22 cellular contexts compared by ENCODE assay signal in the genomic region with DNA sequence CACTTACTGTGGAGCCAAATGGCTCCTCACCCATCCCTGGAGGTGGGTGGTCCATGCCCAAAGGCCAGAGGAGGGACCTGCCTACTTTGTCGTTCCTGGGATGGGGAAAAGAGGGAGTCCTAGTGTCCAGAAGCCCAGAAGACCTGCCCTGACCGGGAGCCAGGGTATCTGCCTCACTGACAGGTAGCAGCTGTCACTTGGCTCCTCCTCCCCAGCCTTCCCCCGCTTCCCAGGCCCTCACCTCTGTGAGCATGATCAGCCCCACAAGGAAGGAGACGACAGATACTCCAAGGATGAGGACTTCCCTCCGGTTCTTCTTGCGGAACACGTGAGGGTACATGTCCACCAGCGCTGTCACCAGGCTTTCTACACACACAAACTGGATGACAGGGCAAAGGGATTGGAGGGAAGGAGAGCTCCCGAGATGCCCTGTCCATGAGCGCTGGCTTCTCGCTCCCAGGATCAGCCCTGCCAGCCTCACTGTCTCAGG. TPM values are rescaled to one million over a fixed set of nuclear protein-coding genes. Genes with fewer than 3 reads are reported as not detected.
DNase-seq lines count a peak whose midpoint lies in the region; FAIRE-seq and TF ChIP-seq lines count a peak whose summit lies in the region.
"Had no signal": no experiment of that assay in that cellular context is flagged by ENCODE, and none has a peak within 500 bp of the region (broad histone marks: within the 10 kb centered on the region; RNA-seq: fewer than 3 reads in every experiment).

No MANE protein-coding gene starts in this region.

- no peak overlapping the region for H2BK5ac ChIP-seq in H1 (ENCODE audit: low read depth, low read length)

- H3K4me1 ChIP-seq in H1 (replicated peaks in 1 of 4; ENCODE audit: control insufficient read depth in 3 of 4, insufficient read depth in 4 of 4, low read length in 3 of 4) (peaks cover 0 to 11% (median 9%) of the 10 kb centered on the region in 4 experiments; a peak in 6 of 7 replicates), PC-9 (replicated peaks; ENCODE audit: insufficient read depth) (no peaks in the 10 kb centered on the region), spleen (peaks cover 0 to 7% (median 0%) of the 10 kb centered on the region in 6 donors)

- no peak overlapping the region for H2AK5ac ChIP-seq in H1 (ENCODE audit: low read depth, low read length)

- H3K18ac ChIP-seq in H1 (ENCODE audit: extremely low read depth, low read length): no peak overlapping the region

- no peak overlapping the region for H2BK120ac ChIP-seq in H1 (replicated peaks; ENCODE audit: low read depth, low read length)

- no peak for TF ChIP-seq CTCF in bronchial epithelial cell (IDR thresholded peaks at IDR 0.05; ENCODE audit: insufficient read depth, low read length, severe bottlenecking)
- TF ChIP-seq CTCF in H1 (IDR thresholded peaks at IDR 0.05; ENCODE audit: control extremely low read depth in 1 of 3, insufficient read depth in 1 of 3, low read depth in 1 of 3, low read length in 3 of 3): no peak
- TF ChIP-seq CTCF in PC-9 (conservative IDR thresholded peaks at IDR 0.05): no peak
- no peak for TF ChIP-seq CTCF in spleen (IDR thresholded peaks at IDR 0.05 in 8 of 11, conservative IDR thresholded peaks at IDR 0.05 in 3 of 11)

- no peak overlapping the region for H3K27ac ChIP-seq in H1 (ENCODE audit: low read depth, low read length)
- H3K27ac ChIP-seq in PC-9: no peak overlapping the region
- H3K27ac ChIP-seq in spleen: no peak overlapping the region
- H3K27ac ChIP-seq: GM23248 had no signal

- 0 out of 2 replicates have a peak, but pooled peaks cover 2% of the 10 kb centered on the region for H3K23me2 ChIP-seq in H1 (ENCODE audit: low read depth, low read length)

- no peak for TF ChIP-seq EP300 in H1 (IDR thresholded peaks at IDR 0.05; ENCODE audit: borderline replicate concordance in 1 of 2, low read depth in 2 of 2, low read length in 2 of 2)

- 0 out of 2 replicates have a peak overlapping the region, but pooled peaks have one; percentile 34 for H2BK15ac ChIP-seq in H1 (ENCODE audit: low read length)

- no peaks in the 10 kb centered on the region for H3K79me1 ChIP-seq in H1 (ENCODE audit: low read depth, low read length)

- no peak overlapping the region for H3K4me2 ChIP-seq in H1 (ENCODE audit: insufficient read depth in 1 of 2, low read depth in 2 of 2, low read length in 2 of 2)
- H3K4me2 ChIP-seq in PC-9: no peak overlapping the region

- H3K79me2 ChIP-seq in H1 (ENCODE audit: control insufficient read depth in 1 of 2, insufficient read depth in 2 of 2, low read length in 2 of 2): no peaks in the 10 kb centered on the region
- no peaks in the 10 kb centered on the region for H3K79me2 ChIP-seq in PC-9 (ENCODE audit: low read depth)

- FAIRE-seq in bronchial epithelial cell (lab: Jason Lieb, UNC) (peak; percentile 79), H1 (lab: Jason Lieb, UNC) (no peak)
- FAIRE-seq: GM12891, GM18507 had no signal

- H4K5ac ChIP-seq in H1 (ENCODE audit: insufficient read length, low read depth, low read length): no peak overlapping the region

- H3K4me3 ChIP-seq in bronchial epithelial cell (ENCODE audit: low read depth, low read length) (no peak overlapping the region), H1 (ENCODE audit: extremely low read depth in 1 of 4, insufficient read depth in 2 of 4, low read depth in 3 of 4, low read length in 4 of 4) (no peak overlapping the region), PC-9 (no peak overlapping the region), spleen (no peak overlapping the region)
- H3K4me3 ChIP-seq: GM23248 had no signal

- TF ChIP-seq RAD21 in H1 (IDR thresholded peaks at IDR 0.05 in 1 of 2, conservative IDR thresholded peaks at IDR 0.05 in 1 of 2; ENCODE audit: low read depth in 2 of 2, low read length in 2 of 2): no peak

- no peak for DNase-seq in bronchial epithelial cell (ENCODE audit: low read depth)
- DNase-seq in H1 (ENCODE audit: low read depth in 1 of 2, low spot score in 2 of 2): no peak
- DNase-seq in left kidney (ENCODE audit: low read depth, low spot score): peak; percentile 55
- no peak for DNase-seq in PC-9
- no peak for DNase-seq in A172 (ENCODE audit: low spot score)
- no peak for DNase-seq in spleen
- DNase-seq: 8988T; C1 segment of cervical spinal cord; Calu3; CD4-positive, alpha-beta memory T cell; COR-L47; DMS53; DMS79 treated with DMSO at 0.1 percent for 48 hours; GF-D8; GM23248 had no signal

- no peak overlapping the region for H2AFZ ChIP-seq in H1 (ENCODE audit: low read length)
- no peak overlapping the region for H2AFZ ChIP-seq in PC-9
- H2AFZ ChIP-seq: GM23248 had no signal

- H4K91ac ChIP-seq in H1 (replicated peaks; ENCODE audit: insufficient read length, low read length): no peak overlapping the region

- no peak overlapping the region for H2BK12ac ChIP-seq in H1 (ENCODE audit: low read depth, low read length)

- H3F3A ChIP-seq in PC-9 (ENCODE audit: insufficient read depth, low read depth): no peaks in the 10 kb centered on the region

- no peaks in the 10 kb centered on the region for H3K9me2 ChIP-seq in PC-9 (ENCODE audit: insufficient read depth)

- intact Hi-C loops in PC-9 (cut with micrococcal nuclease; ENCODE audit: unreplicated experiment): no loop called here
- intact Hi-C loops in spleen (cut with DNase I; ENCODE audit: low total_unique reads): no loop called here

- H3K56ac ChIP-seq in H1 (replicated peaks; ENCODE audit: insufficient read length, low read depth, low read length): no peak overlapping the region

- POLR2A ChIA-PET in H1 (lab: Charles Lee; ENCODE audit: partially characterized antibody): no interaction called here
- POLR2A ChIA-PET in PC-9 (lab: Charles Lee; ENCODE audit: unreplicated experiment): no interaction called here

- H3K9me3 ChIP-seq in H1 (ENCODE audit: insufficient read depth in 2 of 2, low read depth in 1 of 2, low read length in 1 of 2): no peaks in the 10 kb centered on the region
- H3K9me3 ChIP-seq in PC-9 (ENCODE audit: insufficient read depth, low read depth): no peaks in the 10 kb centered on the region
- H3K9me3 ChIP-seq in spleen: no peaks in the 10 kb centered on the region

- H2BK20ac ChIP-seq in H1 (ENCODE audit: low read length): no peak overlapping the region

- 88% methylated on average over 11 of the region's 11 CpGs; no CpG with 5 or more reads in 1 of the 2 experiments for WGBS in H1 (ENCODE audit: extremely low coverage in 1 of 2, insufficient coverage in 1 of 2, insufficient read length in 1 of 2, insufficient replicate concordance in 2 of 2, low coverage in 1 of 2, low lambda C conversion rate in 2 of 2, missing lambda C conversion rate in 1 of 2), 2 experiments
- 75 to 89% (median 80%) methylated on average over 8 to 11 of the region's 11 CpGs for WGBS in spleen, 5 donors

- H3K36me3 ChIP-seq in bronchial epithelial cell (ENCODE audit: control insufficient read depth, insufficient read depth, low read length) (no peaks in the 10 kb centered on the region), H1 (ENCODE audit: control insufficient read depth in 2 of 4, insufficient read depth in 4 of 4, low read length in 3 of 4) (no peaks in the 10 kb centered on the region), PC-9 (ENCODE audit: low read depth) (no peaks in the 10 kb centered on the region), spleen (no peaks in the 10 kb centered on the region)

- H3K23ac ChIP-seq in H1 (ENCODE audit: insufficient read length): no peak overlapping the region

- no peak overlapping the region for H3K14ac ChIP-seq in H1 (ENCODE audit: insufficient read length)

- H4K8ac ChIP-seq in H1 (ENCODE audit: extremely low read depth, insufficient read depth, low read length): peak overlapping the region; percentile 28; the same call in 1 of the 2 replicates

- H3K9ac ChIP-seq in H1 (replicated peaks in 1 of 4; ENCODE audit: extremely low read depth in 1 of 4, low read depth in 3 of 4, low read length in 3 of 4): no peak overlapping the region
- H3K9ac ChIP-seq: GM23248 had no signal

- BruUV-seq in PC-9 (replicated peaks; lab: Mats Ljungman, UMichigan): no TSS peak

- H3K27me3 ChIP-seq in bronchial epithelial cell (ENCODE audit: control insufficient read depth, insufficient read depth, low read length) (no peaks in the 10 kb centered on the region), H1 (replicated peaks in 1 of 4; ENCODE audit: control insufficient read depth in 3 of 4, extremely low read depth in 1 of 4, insufficient read depth in 3 of 4, low read length in 3 of 4) (peaks cover 0 to 2% (median 0%) of the 10 kb centered on the region in 4 experiments; a peak in 1 of 7 replicates), PC-9 (ENCODE audit: insufficient read depth, low read depth) (peaks cover 96% of the 10 kb centered on the region), spleen (replicated peaks in 1 of 7) (peaks cover 0 to 30% (median 0%) of the 10 kb centered on the region in 7 donors)

- no peak for TF ChIP-seq POLR2A in H1 (IDR thresholded peaks at IDR 0.05; ENCODE audit: control extremely low read depth in 1 of 2, low read depth in 2 of 2, low read length in 2 of 2)
- TF ChIP-seq POLR2A in spleen (IDR thresholded peaks at IDR 0.05): no peak

- H3K4ac ChIP-seq in H1 (replicated peaks; ENCODE audit: insufficient read length, low read depth, low read length): no peak overlapping the region

- H4K20me1 ChIP-seq in H1 (replicated peaks in 1 of 2; ENCODE audit: control insufficient read depth in 1 of 2, insufficient read depth in 2 of 2, low read length in 2 of 2) (no peaks in the 10 kb centered on the region), PC-9 (ENCODE audit: insufficient read depth) (no peaks in the 10 kb centered on the region)

- CTCF ChIA-PET in H1 (lab: Charles Lee; ENCODE audit: partially characterized antibody) (interaction anchor here (0.6 to 6.6 kb wide), 13 partner anchors 10 to 581 kb away, joined by 3 to 55 read pairs (median 4); no protein-coding TSS in a partner anchor), PC-9 (lab: Charles Lee) (no interaction called here)

RNA-seq across cellular contexts. Expression of a gene that starts 9.8 kb away (rescaled TPM):
- 0.26 TPM in 1 of 2 replicates, not detected in the other for total RNA-seq in bronchial epithelial cell
- 0.65 and 1.1 TPM in 2 replicates for total RNA-seq in H1 (2021; fragmentation: NEBNext Ultra II Directional; extraction: Animal tissue kit (Norgen Biotek cat#: 25700))
- polyA plus RNA-seq in H1 (2011; rRNA removed): 0.63 and 0.70 TPM in 2 replicates
- polyA plus RNA-seq in H1 (2011; cell fraction: cytosol; rRNA removed): 0.44 TPM
- polyA plus RNA-seq in H1 (2011; cell fraction: nucleus; rRNA removed): 1.6 TPM
- polyA plus RNA-seq in H1 (2012, experiment 1 of 2): 0.33 to 1.2 TPM (median 0.91 TPM) in 4 replicates
- 0.56 TPM for polyA plus RNA-seq in H1 (2012, experiment 2 of 2)
- polyA plus RNA-seq in H1 (2013, experiment 1 of 2): 0.36 TPM
- polyA plus RNA-seq in H1 (2013, experiment 2 of 2): 0.46 TPM
- 1.8 and 3.6 TPM in 2 replicates for polyA minus RNA-seq in H1 (2011; rRNA and poly(A)+ RNA removed)
- polyA minus RNA-seq in H1 (2011; cell fraction: cytosol; rRNA and poly(A)+ RNA removed): not detected
- 1.8 TPM for polyA minus RNA-seq in H1 (2011; cell fraction: nucleus; rRNA and poly(A)+ RNA removed)
- not detected in 2 replicates for total RNA-seq in PC-9 (2021)
- 0.10 TPM in 1 of 2 replicates, not detected in the other for total RNA-seq in A172 (2014; rRNA removed; shearing (Covaris generic))
- 1 to 10 TPM in 6 of 7 donors, under 1 TPM in 1; 0.91 to 3.1 (median 2.7) TPM for total RNA-seq in spleen
- 1 to 10 TPM in 1 of 3 donors, under 1 TPM in 2; 0.35 to 1.2 (median 0.50) TPM for polyA plus RNA-seq in spleen
- total RNA-seq: A673, G401, GM23248 had no signal
- polyA plus RNA-seq: BJ; CD4-positive, alpha-beta memory T cell; GM23248 had no signal

RNA-seq across cellular contexts. Expression of a gene that starts 38.8 kb away (rescaled TPM):
- 0.64 and 0.79 TPM in 2 replicates for total RNA-seq in bronchial epithelial cell
- not detected in 2 replicates for total RNA-seq in H1 (2021; fragmentation: NEBNext Ultra II Directional; extraction: Animal tissue kit (Norgen Biotek cat#: 25700))
- polyA plus RNA-seq in H1 (2011; rRNA removed): 0.03 and 0.19 TPM in 2 replicates
- polyA plus RNA-seq in H1 (2011; cell fraction: cytosol; rRNA removed): 0.05 TPM
- polyA plus RNA-seq in H1 (2011; cell fraction: nucleus; rRNA removed): 0.61 TPM
- 0.39 TPM in 1 of 4 replicates, not detected in the others for polyA plus RNA-seq in H1 (2012, experiment 1 of 2)
- not detected for polyA plus RNA-seq in H1 (2012, experiment 2 of 2)
- 0.06 TPM for polyA plus RNA-seq in H1 (2013, experiment 1 of 2)
- polyA plus RNA-seq in H1 (2013, experiment 2 of 2): 0.11 TPM
- 0.16 and 0.24 TPM in 2 replicates for polyA minus RNA-seq in H1 (2011; rRNA and poly(A)+ RNA removed)
- polyA minus RNA-seq in H1 (2011; cell fraction: cytosol; rRNA and poly(A)+ RNA removed): not detected
- 1.6 TPM for polyA minus RNA-seq in H1 (2011; cell fraction: nucleus; rRNA and poly(A)+ RNA removed)
- total RNA-seq in PC-9 (2021): not detected in 2 replicates
- total RNA-seq in A172 (2014; rRNA removed; shearing (Covaris generic)): 0.12 TPM in 1 of 2 replicates, not detected in the other
- 1 to 10 TPM in 1 of 7 donors, under 1 TPM in 1, not detected in 5; 0.30 to 1.7 TPM for total RNA-seq in spleen
- polyA plus RNA-seq in spleen: under 1 TPM; 0.22 to 0.39 (median 0.24) TPM
- total RNA-seq: A673, Daoy, G401, GM23248, H9 had no signal
- polyA plus RNA-seq: BJ, GM23248 had no signal
